Comparison of ENCODE assay signal across 8 cellular contexts in the genomic region with DNA sequence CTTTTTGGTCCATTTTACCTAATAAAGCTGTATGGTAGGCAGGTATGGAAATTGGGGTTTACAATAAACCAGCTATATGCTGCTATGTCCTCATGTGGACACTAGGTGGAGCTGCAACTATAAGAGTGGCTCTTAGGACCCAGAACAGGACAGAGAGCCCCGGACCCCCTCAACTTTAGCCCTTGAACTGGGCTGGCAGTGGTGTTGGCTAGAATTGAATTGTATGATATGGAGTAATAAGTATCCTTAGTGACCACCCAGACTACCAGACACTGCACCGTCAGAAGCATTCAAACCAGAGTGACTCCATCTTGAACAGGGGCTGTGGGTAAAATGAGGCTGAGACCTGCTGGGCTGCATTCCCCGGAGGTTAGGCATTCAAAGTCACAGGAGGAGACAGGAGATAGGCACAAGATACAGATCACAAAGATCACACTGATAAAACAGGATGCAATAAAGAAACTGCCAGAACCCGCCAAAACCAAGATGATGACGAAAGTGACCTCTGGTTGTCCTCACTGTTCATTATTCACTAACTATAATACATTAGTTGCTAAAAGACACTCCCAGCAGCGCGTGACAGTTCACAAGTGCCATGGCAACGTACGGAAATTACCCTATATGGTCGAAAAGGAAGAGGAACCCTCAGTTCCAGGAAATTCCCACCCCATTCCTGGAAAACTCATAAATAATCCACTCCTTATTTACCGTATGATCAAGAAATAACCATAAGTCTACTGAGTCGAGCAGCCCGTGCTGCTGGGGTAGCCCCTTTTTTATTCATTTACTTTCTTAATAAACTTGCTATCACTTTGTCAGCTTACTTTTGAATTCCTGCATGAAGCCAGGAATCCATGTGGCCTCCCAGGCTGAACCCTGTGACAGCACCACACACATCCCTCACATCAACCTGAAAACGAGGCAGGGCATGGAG.
DNase-seq lines count a peak whose midpoint lies in the region; ATAC-seq lines count a peak whose summit lies in the region.

No MANE protein-coding gene starts in this region.

- H3K4me1 Mint-ChIP-seq in activated CD4-positive, alpha-beta memory T cell treated with anti-CD3 and anti-CD28 coated beads, Interleukin-2, amount 10 ng/mL, durations not matched to agents 7 days and 5 days = peaks cover 48% of the 10 kb centered on the region
- peaks cover 9 to 17% of the 10 kb centered on the region in 2 donors for H3K4me1 Mint-ChIP-seq in effector memory CD8-positive, alpha-beta T cell (ENCODE audit: low read depth in 2 of 2)
- H3K4me1 Mint-ChIP-seq in stimulated activated memory B cell treated with anti-CD40 and anti-IgM and Interleukin-4, amounts not matched to agents 10 μg/mL and 1 μg/mL and 100 μg/mL, for 72 hours = peaks cover 15% of the 10 kb centered on the region

- H3K4me2 ChIP-seq in mesendoderm (ENCODE audit: low read length) = no peak overlapping the region

- no peak overlapping the region for H3K18ac ChIP-seq in mesendoderm (ENCODE audit: low read length)

- no peak overlapping the region for H3K9ac ChIP-seq in mesendoderm (ENCODE audit: low read length)

- no peaks in the 10 kb centered on the region for H3K9me3 Mint-ChIP-seq in activated CD4-positive, alpha-beta memory T cell treated with anti-CD3 and anti-CD28 coated beads, Interleukin-2, amount 10 ng/mL, durations not matched to agents 7 days and 5 days
- H3K9me3 Mint-ChIP-seq in effector memory CD8-positive, alpha-beta T cell = no peaks in the 10 kb centered on the region
- no peaks in the 10 kb centered on the region for H3K9me3 Mint-ChIP-seq in stimulated activated memory B cell treated with anti-CD40 and anti-IgM and Interleukin-4, amounts not matched to agents 10 μg/mL and 1 μg/mL and 100 μg/mL, for 72 hours

- CTCF ChIA-PET in activated CD4-positive, alpha-beta memory T cell treated with anti-CD3 and anti-CD28 coated beads, Interleukin-2, amount 10 ng/mL, durations not matched to agents 7 days and 5 days (lab: Charles Lee) = interaction anchor here (0.5 to 2.2 kb wide), 46 partner anchors 9 to 656 kb away, joined by 3 to 36 read pairs (median 4); a partner anchor contains a TSS

- H3K79me1 ChIP-seq in mesendoderm (ENCODE audit: low read length) = no peaks in the 10 kb centered on the region

- H3K56ac ChIP-seq in mesendoderm (ENCODE audit: low read length) = peak overlapping the region; percentile 36

- peaks cover 3% of the 10 kb centered on the region for H3K4me1 ChIP-seq in mesendoderm (ENCODE audit: control insufficient read depth, low read depth, low read length)

- H3K27ac ChIP-seq in mesendoderm (ENCODE audit: low read depth, low read length) = no peak overlapping the region

- POLR2A ChIA-PET in activated CD4-positive, alpha-beta memory T cell treated with anti-CD3 and anti-CD28 coated beads, Interleukin-2, amount 10 ng/mL, durations not matched to agents 7 days and 5 days (lab: Charles Lee) = interaction anchor here (0.6 to 4.2 kb wide), 30 partner anchors 9 to 554 kb away, joined by 3 to 44 read pairs (median 6); a partner anchor contains a TSS

- H2BK15ac ChIP-seq in mesendoderm (replicated peaks; ENCODE audit: low read depth) = no peak overlapping the region

- H3K4me3 ChIP-seq in mesendoderm (ENCODE audit: low read length) = no peak overlapping the region

- DNase-seq in activated gamma-delta T cell treated with Interleukin-2 at 50 U/mL for 16 hours = peak; percentile 60
- DNase-seq in activated gamma-delta T cell (lab: John Stamatoyannopoulos, UW) = no peak
- peak; percentile 16 for DNase-seq in NCI-H748 treated with DMSO at 0.1 percent for 48 hours (lab: John Stamatoyannopoulos, UW)
- peak; percentile 90 for DNase-seq in activated CD4-positive, alpha-beta memory T cell treated with anti-CD3 and anti-CD28 coated beads, Interleukin-2, amount 10 ng/mL, durations not matched to agents 7 days and 5 days
- peak; percentile 53 to 58 (median 55) for DNase-seq in effector memory CD8-positive, alpha-beta T cell
- peak; percentile 83 for DNase-seq in mesendoderm

- H2BK120ac ChIP-seq in mesendoderm (ENCODE audit: low read depth, low read length) = no peak overlapping the region

- H2BK5ac ChIP-seq in mesendoderm (ENCODE audit: low read length) = no peak overlapping the region

- no peaks in the 10 kb centered on the region for H3K27me3 Mint-ChIP-seq in activated CD4-positive, alpha-beta memory T cell treated with anti-CD3 and anti-CD28 coated beads, Interleukin-2, amount 10 ng/mL, durations not matched to agents 7 days and 5 days
- H3K27me3 Mint-ChIP-seq in effector memory CD8-positive, alpha-beta T cell = peaks cover 4 to 11% of the 10 kb centered on the region in 2 donors
- peaks cover 21% of the 10 kb centered on the region for H3K27me3 Mint-ChIP-seq in stimulated activated memory B cell treated with anti-CD40 and anti-IgM and Interleukin-4, amounts not matched to agents 10 μg/mL and 1 μg/mL and 100 μg/mL, for 72 hours

- H3K27me3 ChIP-seq in mesendoderm (ENCODE audit: insufficient read depth, low read length, poor library complexity) = no peaks in the 10 kb centered on the region

- H2AK5ac ChIP-seq in mesendoderm (ENCODE audit: low read length) = no peak overlapping the region

- peak overlapping the region; percentile 92 for H3K27ac Mint-ChIP-seq in activated CD4-positive, alpha-beta memory T cell treated with anti-CD3 and anti-CD28 coated beads, Interleukin-2, amount 10 ng/mL, durations not matched to agents 7 days and 5 days
- peak overlapping the region; percentile 13 to 91 for H3K27ac Mint-ChIP-seq in effector memory CD8-positive, alpha-beta T cell
- peak overlapping the region; percentile 66 for H3K27ac Mint-ChIP-seq in stimulated activated memory B cell treated with anti-CD40 and anti-IgM and Interleukin-4, amounts not matched to agents 10 μg/mL and 1 μg/mL and 100 μg/mL, for 72 hours

- peak overlapping the region; percentile 21 for H3K4me3 Mint-ChIP-seq in activated CD4-positive, alpha-beta memory T cell treated with anti-CD3 and anti-CD28 coated beads, Interleukin-2, amount 10 ng/mL, durations not matched to agents 7 days and 5 days
- H3K4me3 Mint-ChIP-seq in effector memory CD8-positive, alpha-beta T cell = peak overlapping the region; percentile 72 to 76
- peak overlapping the region; percentile 48 for H3K4me3 Mint-ChIP-seq in stimulated activated memory B cell treated with anti-CD40 and anti-IgM and Interleukin-4, amounts not matched to agents 10 μg/mL and 1 μg/mL and 100 μg/mL, for 72 hours

- no peak overlapping the region for H3K23ac ChIP-seq in mesendoderm (ENCODE audit: low read length)

- peak; percentile 53 for ATAC-seq in HG03159 (IDR thresholded peaks at IDR 0.05; ENCODE audit: unreplicated experiment)
- ATAC-seq in effector memory CD8-positive, alpha-beta T cell (replicated peaks) = peak; percentile 83
- ATAC-seq in stimulated activated memory B cell treated with anti-CD40 and anti-IgM and Interleukin-4, amounts not matched to agents 10 μg/mL and 1 μg/mL and 100 μg/mL, for 72 hours = peak; percentile 69

- H3K36me3 Mint-ChIP-seq in activated CD4-positive, alpha-beta memory T cell treated with anti-CD3 and anti-CD28 coated beads, Interleukin-2, amount 10 ng/mL, durations not matched to agents 7 days and 5 days (ENCODE audit: low read depth) = peaks cover 11% of the 10 kb centered on the region
- peaks cover 10% of the 10 kb centered on the region for H3K36me3 Mint-ChIP-seq in effector memory CD8-positive, alpha-beta T cell (ENCODE audit: insufficient read depth)
- H3K36me3 Mint-ChIP-seq in stimulated activated memory B cell treated with anti-CD40 and anti-IgM and Interleukin-4, amounts not matched to agents 10 μg/mL and 1 μg/mL and 100 μg/mL, for 72 hours = peaks cover 8% of the 10 kb centered on the region

- H3K36me3 ChIP-seq in mesendoderm (ENCODE audit: control insufficient read depth, insufficient read depth, low read length) = no peaks in the 10 kb centered on the region

- H3K79me2 ChIP-seq in mesendoderm (ENCODE audit: control insufficient read depth, insufficient read depth, low read length) = no peaks in the 10 kb centered on the region

- WGBS in mesendoderm (ENCODE audit: extremely low coverage, insufficient coverage, low lambda C conversion rate) = no CpG with 5 or more reads among the region's 14 CpGs

- H4K5ac ChIP-seq in mesendoderm (ENCODE audit: low read length) = no peak overlapping the region

- H4K8ac ChIP-seq in mesendoderm (ENCODE audit: low read depth, low read length) = no peak overlapping the region

- H3K4ac ChIP-seq in mesendoderm (ENCODE audit: low read depth, low read length) = no peak overlapping the region

Comparison
In these comparisons a context has a peak if more than half of its experiments do, and no peak if none do; other contexts are left out.
1. H3K4me3 Mint-ChIP-seq: peak in every context shown above with its lines; median percentile 74 in effector memory CD8-positive, alpha-beta T cell; 48 in stimulated activated memory B cell treated with anti-CD40 and anti-IgM and Interleukin-4, amounts not matched to agents 10 μg/mL and 1 μg/mL and 100 μg/mL, for 72 hours; 21 in activated CD4-positive, alpha-beta memory T cell treated with anti-CD3 and anti-CD28 coated beads, Interleukin-2, amount 10 ng/mL, durations not matched to agents 7 days and 5 days.